In the genomic region with DNA sequence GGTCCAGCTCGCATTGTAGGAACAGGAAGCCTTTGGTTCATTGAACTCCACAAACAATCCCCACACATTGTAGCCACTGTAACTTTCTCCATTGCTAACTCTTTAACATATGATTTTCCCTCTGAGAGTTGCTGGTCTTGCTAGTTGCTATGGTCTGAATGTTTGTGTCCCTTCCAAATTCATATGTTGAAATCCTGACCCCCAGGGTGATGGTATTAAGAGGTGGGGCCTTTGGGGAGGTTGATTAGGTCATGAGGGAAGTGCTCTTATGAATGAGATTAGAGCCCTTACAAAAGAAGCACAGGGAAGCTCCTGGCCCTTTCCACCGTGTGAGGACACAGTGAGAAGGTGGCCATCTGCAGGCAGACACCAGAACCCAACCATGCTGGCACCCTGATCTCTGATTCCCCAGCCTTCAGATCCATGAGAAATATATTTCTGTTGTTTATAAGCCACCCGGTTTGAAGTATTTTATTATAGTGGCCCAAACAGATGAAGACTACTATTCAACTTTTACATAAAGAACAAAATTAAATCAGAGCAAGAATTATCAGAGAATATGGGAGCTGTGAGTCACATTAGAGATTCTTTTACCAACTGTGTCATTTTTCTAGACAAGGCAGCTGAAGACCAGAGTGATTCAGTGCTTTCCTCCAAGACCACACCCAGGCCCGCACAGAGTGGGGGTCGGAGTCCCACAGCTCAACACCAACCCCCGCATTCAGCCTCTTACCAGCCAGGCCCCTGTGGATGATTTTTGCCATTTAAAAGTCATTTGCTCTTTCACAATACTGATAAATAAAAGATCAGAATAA, we compare ENCODE assay signal across 12 cellular contexts.
DNase-seq lines count a peak whose midpoint lies in the region; ATAC-seq and TF ChIP-seq lines count a peak whose summit lies in the region.
"Had no signal": no experiment of that assay in that cellular context is flagged by ENCODE, and none has a peak within 500 bp of the region (broad histone marks: within the 10 kb centered on the region; RNA-seq: fewer than 3 reads in every experiment).

No MANE protein-coding gene starts in this region.

- H3K9me3 ChIP-seq in endodermal cell (ENCODE audit: control insufficient read depth, low read length) (no peaks in the 10 kb centered on the region), right lobe of liver (no peaks in the 10 kb centered on the region)

- intact Hi-C loops in right lobe of liver (cut with DNase I): no loop called here

- POLR2A ChIA-PET in BJ (lab: Charles Lee): no interaction called here

- H3K36me3 ChIP-seq in BJ (ENCODE audit: control insufficient read depth, insufficient read depth, low read length): no peaks in the 10 kb centered on the region
- H3K36me3 ChIP-seq in endodermal cell (ENCODE audit: control insufficient read depth, insufficient read depth, low read length): no peaks in the 10 kb centered on the region
- H3K36me3 ChIP-seq in right lobe of liver: no peaks in the 10 kb centered on the region

- DNase-seq in BJ (ENCODE audit: low read depth) (no peak), NCI-H226 (peak; percentile 43), endodermal cell (peak; percentile 73), right lobe of liver (peak; percentile 50 to 69 (median 62)), NCI-H2081 treated with DMSO at 0.1 percent for 48 hours (lab: John Stamatoyannopoulos, UW) (no peak)
- DNase-seq in activated naive CD8-positive, alpha-beta T cell treated with anti-CD3 and anti-CD28 coated beads for 36 hours: no peak
- DNase-seq: DMS79, NCI-H2171 treated with DMSO at 0.1 percent for 48 hours, T-helper 9 cell had no signal

- peak; percentile 92 to 99 (median 98) for ATAC-seq in right lobe of liver
- ATAC-seq in GM18505 (IDR thresholded peaks at IDR 0.05; ENCODE audit: unreplicated experiment): no peak
- ATAC-seq in GM21515 (IDR thresholded peaks at IDR 0.05; ENCODE audit: unreplicated experiment): no peak
- ATAC-seq: activated naive CD4-positive, alpha-beta T cell treated with anti-CD3 and anti-CD28 coated beads, Interleukin-2, amount 50 U/mL, for 72 hours had no signal

- no peaks in the 10 kb centered on the region for H3K36me3 Mint-ChIP-seq in endodermal cell (ENCODE audit: low read depth)
- no peaks in the 10 kb centered on the region for H3K36me3 Mint-ChIP-seq in activated naive CD8-positive, alpha-beta T cell treated with anti-CD3 and anti-CD28 coated beads for 36 hours
- H3K36me3 Mint-ChIP-seq: activated naive CD4-positive, alpha-beta T cell treated with anti-CD3 and anti-CD28 coated beads, Interleukin-2, amount 50 U/mL, for 72 hours had no signal

- no peaks in the 10 kb centered on the region for H3K4me1 ChIP-seq in endodermal cell (ENCODE audit: control insufficient read depth, insufficient read depth, low read length)
- no peaks in the 10 kb centered on the region for H3K4me1 ChIP-seq in right lobe of liver

- H3K4me3 Mint-ChIP-seq in endodermal cell: no peak overlapping the region
- H3K4me3 Mint-ChIP-seq in activated naive CD8-positive, alpha-beta T cell treated with anti-CD3 and anti-CD28 coated beads for 36 hours: no peak overlapping the region

- TF ChIP-seq CTCF in BJ (IDR thresholded peaks at IDR 0.05; ENCODE audit: insufficient read depth, low read depth, low read length): peak; percentile 31; the same call in 1 of the 2 replicates
- TF ChIP-seq CTCF in endodermal cell (conservative IDR thresholded peaks at IDR 0.05): peak; percentile 66
- peak; percentile 32 to 54 (median 42) for TF ChIP-seq CTCF in right lobe of liver (IDR thresholded peaks at IDR 0.05)

- H3K27me3 ChIP-seq in BJ (ENCODE audit: control insufficient read depth, insufficient read depth, low read length) (no peaks in the 10 kb centered on the region), endodermal cell (ENCODE audit: control insufficient read depth, insufficient read depth, low read length, poor library complexity, severe bottlenecking) (no peaks in the 10 kb centered on the region), right lobe of liver (no peaks in the 10 kb centered on the region)

- no peak overlapping the region for H3K9ac ChIP-seq in endodermal cell (ENCODE audit: extremely low read depth, low read length, poor library complexity, severe bottlenecking)

- CTCF ChIA-PET in BJ (lab: Yijun Ruan, JAX): interaction anchor here (0.8 to 2.0 kb wide), 3 partner anchors 15 to 145 kb away, joined by 3 to 7 read pairs (median 4); no protein-coding TSS in a partner anchor

- 14 to 80% methylated on average over 1 to 6 of the region's 6 CpGs for WGBS in endodermal cell (ENCODE audit: insufficient coverage in 1 of 2, insufficient read length in 1 of 2), 2 experiments
- WGBS in right lobe of liver (ENCODE audit: insufficient coverage, low coverage, low lambda C conversion rate, missing lambda C conversion rate): 47% methylated on average over 6 of the region's 6 CpGs

- TF ChIP-seq POLR2A in right lobe of liver (IDR thresholded peaks at IDR 0.05): no peak
- TF ChIP-seq POLR2A in GM18505 (IDR thresholded peaks at IDR 0.05; ENCODE audit: borderline replicate concordance, extremely low read depth, insufficient read depth, insufficient read length): no peak

- no peaks in the 10 kb centered on the region for H3K27me3 Mint-ChIP-seq in endodermal cell (ENCODE audit: insufficient read depth)
- peaks cover 4% of the 10 kb centered on the region for H3K27me3 Mint-ChIP-seq in activated naive CD8-positive, alpha-beta T cell treated with anti-CD3 and anti-CD28 coated beads for 36 hours

- H3K9me3 Mint-ChIP-seq in endodermal cell: no peaks in the 10 kb centered on the region
- no peaks in the 10 kb centered on the region for H3K9me3 Mint-ChIP-seq in activated naive CD8-positive, alpha-beta T cell treated with anti-CD3 and anti-CD28 coated beads for 36 hours

- no peak overlapping the region for H3K27ac Mint-ChIP-seq in endodermal cell
- H3K27ac Mint-ChIP-seq in activated naive CD8-positive, alpha-beta T cell treated with anti-CD3 and anti-CD28 coated beads for 36 hours: no peak overlapping the region
- H3K27ac Mint-ChIP-seq: activated naive CD4-positive, alpha-beta T cell treated with anti-CD3 and anti-CD28 coated beads, Interleukin-2, amount 50 U/mL, for 72 hours had no signal

- H3K4me3 ChIP-seq in BJ (ENCODE audit: low read depth, low read length) (no peak overlapping the region), endodermal cell (ENCODE audit: low read length) (no peak overlapping the region), right lobe of liver (no peak overlapping the region)

- peaks cover 7% of the 10 kb centered on the region for H3K4me1 Mint-ChIP-seq in endodermal cell
- no peaks in the 10 kb centered on the region for H3K4me1 Mint-ChIP-seq in activated naive CD8-positive, alpha-beta T cell treated with anti-CD3 and anti-CD28 coated beads for 36 hours

- H3K27ac ChIP-seq in endodermal cell (ENCODE audit: low read depth, low read length): no peak overlapping the region
- peak overlapping the region in 1 of 3 donors; percentile 44 for H3K27ac ChIP-seq in right lobe of liver

Comparison
In these comparisons a context has a peak if more than half of its experiments do, and no peak if none do; other contexts are left out.
1. DNase-seq: peak in NCI-H226 (single experiment), endodermal cell (single experiment) and right lobe of liver (3 of 3); none in BJ (single experiment), activated naive CD8-positive, alpha-beta T cell treated with anti-CD3 and anti-CD28 coated beads for 36 hours (single experiment) and NCI-H2081 treated with DMSO at 0.1 percent for 48 hours (single experiment).
2. ATAC-seq: peak in right lobe of liver (4 of 4); none in GM18505 (single experiment) and GM21515 (single experiment).
3. Peak in every context shown above with its lines, with median percentiles within 50 percentile points of each other: CTCF ChIP-seq.